8 cellular contexts compared by ENCODE assay signal in genomic region chr19:19062454-19063182, GRCh38. TPM values are rescaled to one million over a fixed set of nuclear protein-coding genes. Genes with fewer than 3 reads are reported as not detected.
A peak's percentile ranks its signal among the peaks of the same experiment; 100 is the strongest.
DNase-seq lines count a peak whose midpoint lies in the region; ATAC-seq lines count a peak whose summit lies in the region.

No MANE protein-coding gene starts in this region.

- H3K9me3 Mint-ChIP-seq in CD4-positive, alpha-beta memory T cell: no peaks in the 10 kb centered on the region
- no peaks in the 10 kb centered on the region for H3K9me3 Mint-ChIP-seq in activated T-helper 17 cell treated with anti-CD3 and anti-CD28 coated beads, Interleukin-2, amount 50 U/mL, for 72 hours
- H3K9me3 Mint-ChIP-seq in immature natural killer cell: no peaks in the 10 kb centered on the region

- no peaks in the 10 kb centered on the region for H3K36me3 ChIP-seq in CD4-positive, alpha-beta memory T cell (ENCODE audit: insufficient read depth, low read length)

- peaks cover 17 to 41% (median 26%) of the 10 kb centered on the region in 4 donors for H3K4me1 Mint-ChIP-seq in CD4-positive, alpha-beta memory T cell
- H3K4me1 Mint-ChIP-seq in activated T-helper 17 cell treated with anti-CD3 and anti-CD28 coated beads, Interleukin-2, amount 50 U/mL, for 72 hours: peaks cover 6% of the 10 kb centered on the region
- H3K4me1 Mint-ChIP-seq in immature natural killer cell: peaks cover 33 to 38% of the 10 kb centered on the region in 2 donors

- no peaks in the 10 kb centered on the region for H3K9me3 ChIP-seq in CD4-positive, alpha-beta memory T cell (ENCODE audit: control insufficient read depth in 1 of 2, low read length in 2 of 2)

- intact Hi-C loops in CD4-positive, alpha-beta memory T cell (cut with micrococcal nuclease): loop anchor here (1.0 to 2.0 kb wide), 2 partner anchors 29 to 76 kb away; partner anchors contain the start of genes ARMC6, SUGP2 and TMEM161A
- intact Hi-C loops in posterior vena cava (cut with DNase I): no loop called here

- POLR2A ChIA-PET in CD4-positive, alpha-beta memory T cell (lab: Charles Lee; ENCODE audit: partially characterized antibody): interaction anchor here (0.6 to 2.3 kb wide), 6 partner anchors 8 to 469 kb away, joined by 3 to 12 read pairs (median 3); partner anchors contain the start of genes COPE, DDX49 and NR2C2AP

- H3K4me3 Mint-ChIP-seq in CD4-positive, alpha-beta memory T cell: peak overlapping the region; percentile 78 to 93 (median 88)
- peak overlapping the region; percentile 87 for H3K4me3 Mint-ChIP-seq in activated T-helper 17 cell treated with anti-CD3 and anti-CD28 coated beads, Interleukin-2, amount 50 U/mL, for 72 hours
- peak overlapping the region; percentile 80 to 91 (median 86) for H3K4me3 Mint-ChIP-seq in immature natural killer cell

- H3K4me3 ChIP-seq in CD4-positive, alpha-beta memory T cell (ENCODE audit: low read length in 2 of 2): peak overlapping the region; percentile 21 to 85

- no peaks in the 10 kb centered on the region for H3K27me3 Mint-ChIP-seq in CD4-positive, alpha-beta memory T cell
- no peaks in the 10 kb centered on the region for H3K27me3 Mint-ChIP-seq in activated T-helper 17 cell treated with anti-CD3 and anti-CD28 coated beads, Interleukin-2, amount 50 U/mL, for 72 hours
- peaks cover 0 to 6% (median 2%) of the 10 kb centered on the region in 3 donors for H3K27me3 Mint-ChIP-seq in immature natural killer cell (ENCODE audit: low read depth in 3 of 3)

- peak overlapping the region; percentile 57 for H3K27ac ChIP-seq in CD4-positive, alpha-beta memory T cell (ENCODE audit: low read depth, low read length)

- peak overlapping the region in 6 of 7 donors; percentile 1 to 93 (median 84) for H3K27ac Mint-ChIP-seq in CD4-positive, alpha-beta memory T cell
- peak overlapping the region; percentile 75 for H3K27ac Mint-ChIP-seq in activated T-helper 17 cell treated with anti-CD3 and anti-CD28 coated beads, Interleukin-2, amount 50 U/mL, for 72 hours
- peak overlapping the region in 5 of 6 donors; percentile 66 to 90 (median 87) for H3K27ac Mint-ChIP-seq in immature natural killer cell

- no peak for DNase-seq in CD4-positive, alpha-beta memory T cell
- DNase-seq in LHCN-M2 (ENCODE audit: low read depth): peak; percentile 75
- DNase-seq in immature natural killer cell: no peak
- peak; percentile 36 for DNase-seq in stimulated activated CD4-positive, alpha-beta T cell treated with anti-CD3 and anti-CD28 coated beads, Interleukin-1b, Interleukin-23, amount 100 ng/mL, for 48 hours
- DNase-seq in NCI-H748 treated with DMSO at 0.1 percent for 48 hours (lab: John Stamatoyannopoulos, UW): no peak
- no peak for DNase-seq in posterior vena cava (ENCODE audit: low spot score)

- H3K4me1 ChIP-seq in CD4-positive, alpha-beta memory T cell (ENCODE audit: insufficient read depth, low read length): peaks cover 33% of the 10 kb centered on the region

- no peaks in the 10 kb centered on the region for H3K27me3 ChIP-seq in CD4-positive, alpha-beta memory T cell (ENCODE audit: insufficient read depth, low read length)

- no peak for ATAC-seq in activated T-helper 17 cell treated with anti-CD3 and anti-CD28 coated beads, Interleukin-2, amount 50 U/mL, for 72 hours (replicated peaks)
- ATAC-seq in GM19467 (IDR thresholded peaks at IDR 0.05; ENCODE audit: unreplicated experiment): no peak

- CTCF ChIA-PET in CD4-positive, alpha-beta memory T cell (lab: Charles Lee; ENCODE audit: partially characterized antibody): interaction anchor here (1.1 to 1.3 kb wide), 2 partner anchors 8 to 42 kb away, joined by 3 read pairs; no protein-coding TSS in a partner anchor

- peaks cover 3 to 10% of the 10 kb centered on the region in 2 donors for H3K36me3 Mint-ChIP-seq in CD4-positive, alpha-beta memory T cell
- no peaks in the 10 kb centered on the region for H3K36me3 Mint-ChIP-seq in activated T-helper 17 cell treated with anti-CD3 and anti-CD28 coated beads, Interleukin-2, amount 50 U/mL, for 72 hours (ENCODE audit: low read depth)
- H3K36me3 Mint-ChIP-seq in immature natural killer cell: no peaks in the 10 kb centered on the region

RNA-seq across cellular contexts. Expression of gene SLC25A42, which starts 1.2 kb away (rescaled TPM):
- total RNA-seq in CD4-positive, alpha-beta memory T cell: 10 to 100 TPM; 28.3 to 31.6 TPM
- 10 to 100 TPM; 11.3 to 13.7 TPM for polyA plus RNA-seq in CD4-positive, alpha-beta memory T cell
- total RNA-seq in LHCN-M2 (2014; rRNA removed) (2.8 and 4.4 TPM in 2 replicates), posterior vena cava (1 to 10 TPM; 4.9 to 8.0 TPM)
- 5.5 TPM for polyA plus RNA-seq in LHCN-M2 (2012)
- total RNA-seq in activated T-helper 17 cell treated with anti-CD3 and anti-CD28 coated beads, Interleukin-2, amount 50 U/mL, for 72 hours: 10 to 100 TPM; 14.1 to 18.5 TPM
- polyA plus RNA-seq in immature natural killer cell: 10 to 100 TPM; 10.4 to 24.8 (median 12.9) TPM

RNA-seq across cellular contexts. Expression of gene ARMC6, which starts 29.2 kb away (rescaled TPM):
- total RNA-seq in CD4-positive, alpha-beta memory T cell: 10 to 100 TPM; 11.8 to 12.8 TPM
- 10 to 100 TPM; 23.6 to 25.8 TPM for polyA plus RNA-seq in CD4-positive, alpha-beta memory T cell
- total RNA-seq in LHCN-M2 (2014; rRNA removed): 61.1 and 68.3 TPM in 2 replicates
- polyA plus RNA-seq in LHCN-M2 (2012): 41.7 TPM
- 10 to 100 TPM; 19.6 to 44.4 TPM for total RNA-seq in activated T-helper 17 cell treated with anti-CD3 and anti-CD28 coated beads, Interleukin-2, amount 50 U/mL, for 72 hours
- 10 to 100 TPM; 45.8 to 58.4 (median 49.9) TPM for polyA plus RNA-seq in immature natural killer cell
- total RNA-seq in posterior vena cava: 10 to 100 TPM; 12.6 to 19.3 TPM

RNA-seq across cellular contexts. Expression of gene SUGP2, which starts 29.3 kb away (rescaled TPM):
- 100 to 1,000 TPM; 111 to 113 TPM for total RNA-seq in CD4-positive, alpha-beta memory T cell
- polyA plus RNA-seq in CD4-positive, alpha-beta memory T cell: 1 to 10 TPM; 3.9 to 8.2 TPM
- total RNA-seq in LHCN-M2 (2014; rRNA removed) (54.2 and 63.9 TPM in 2 replicates), posterior vena cava (10 to 100 TPM; 50.4 to 51.1 TPM)
- polyA plus RNA-seq in LHCN-M2 (2012): 39.8 TPM
- total RNA-seq in activated T-helper 17 cell treated with anti-CD3 and anti-CD28 coated beads, Interleukin-2, amount 50 U/mL, for 72 hours: 100 to 1,000 TPM; 120 to 128 TPM
- 10 to 100 TPM in 1 of 3 donors, 1 to 10 TPM in 2; 7.4 to 19.4 (median 7.9) TPM for polyA plus RNA-seq in immature natural killer cell

Comparison
In these comparisons a context has a peak if more than half of its experiments do, and no peak if none do; other contexts are left out.
1. DNase-seq: peak in LHCN-M2 (single experiment) and stimulated activated CD4-positive, alpha-beta T cell treated with anti-CD3 and anti-CD28 coated beads, Interleukin-1b, Interleukin-23, amount 100 ng/mL, for 48 hours (single experiment); none in CD4-positive, alpha-beta memory T cell (0 of 5), immature natural killer cell (0 of 3), NCI-H748 treated with DMSO at 0.1 percent for 48 hours (single experiment) and posterior vena cava (single experiment).
2. Peak in every context shown above with its lines, with median percentiles within 50 percentile points of each other: H3K27ac Mint-ChIP-seq and H3K4me3 Mint-ChIP-seq.